ENCODE assay signal across 1 cellular context in the genomic region with DNA sequence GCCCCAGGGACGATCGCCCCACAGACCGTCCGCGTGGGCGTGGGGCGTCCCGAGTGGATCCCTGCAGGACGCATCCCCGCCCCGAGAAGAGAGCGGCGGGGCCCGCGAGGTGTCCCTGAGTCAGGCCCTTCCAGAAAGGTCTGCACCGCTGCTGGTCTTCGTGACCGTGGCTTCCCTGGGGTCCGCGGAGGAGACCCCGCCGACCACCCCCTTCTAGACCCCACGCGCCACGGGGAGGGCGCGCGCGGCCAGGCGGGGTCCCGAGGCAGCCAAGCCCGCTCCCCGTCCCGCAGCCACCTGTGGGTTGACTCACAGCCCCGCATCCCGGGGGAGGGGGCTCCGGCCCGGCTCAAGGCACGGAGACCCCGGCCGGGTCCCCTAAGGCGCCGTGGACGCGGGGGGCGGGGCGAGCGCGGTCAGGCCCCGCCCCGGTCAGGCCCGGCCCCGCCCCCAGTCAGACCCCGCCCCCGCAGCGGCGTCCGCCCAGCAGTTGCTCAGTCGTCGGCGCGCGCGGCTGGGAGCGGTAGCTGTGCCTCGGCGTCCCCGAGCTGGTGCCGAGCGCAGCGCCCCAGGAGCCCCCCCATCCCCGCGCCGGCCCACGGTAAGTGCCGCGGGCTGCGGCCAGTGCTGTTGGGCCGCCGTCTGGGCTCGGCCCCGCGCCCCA.
TF ChIP-seq lines count a peak whose summit lies in the region.

A gene with protein sequence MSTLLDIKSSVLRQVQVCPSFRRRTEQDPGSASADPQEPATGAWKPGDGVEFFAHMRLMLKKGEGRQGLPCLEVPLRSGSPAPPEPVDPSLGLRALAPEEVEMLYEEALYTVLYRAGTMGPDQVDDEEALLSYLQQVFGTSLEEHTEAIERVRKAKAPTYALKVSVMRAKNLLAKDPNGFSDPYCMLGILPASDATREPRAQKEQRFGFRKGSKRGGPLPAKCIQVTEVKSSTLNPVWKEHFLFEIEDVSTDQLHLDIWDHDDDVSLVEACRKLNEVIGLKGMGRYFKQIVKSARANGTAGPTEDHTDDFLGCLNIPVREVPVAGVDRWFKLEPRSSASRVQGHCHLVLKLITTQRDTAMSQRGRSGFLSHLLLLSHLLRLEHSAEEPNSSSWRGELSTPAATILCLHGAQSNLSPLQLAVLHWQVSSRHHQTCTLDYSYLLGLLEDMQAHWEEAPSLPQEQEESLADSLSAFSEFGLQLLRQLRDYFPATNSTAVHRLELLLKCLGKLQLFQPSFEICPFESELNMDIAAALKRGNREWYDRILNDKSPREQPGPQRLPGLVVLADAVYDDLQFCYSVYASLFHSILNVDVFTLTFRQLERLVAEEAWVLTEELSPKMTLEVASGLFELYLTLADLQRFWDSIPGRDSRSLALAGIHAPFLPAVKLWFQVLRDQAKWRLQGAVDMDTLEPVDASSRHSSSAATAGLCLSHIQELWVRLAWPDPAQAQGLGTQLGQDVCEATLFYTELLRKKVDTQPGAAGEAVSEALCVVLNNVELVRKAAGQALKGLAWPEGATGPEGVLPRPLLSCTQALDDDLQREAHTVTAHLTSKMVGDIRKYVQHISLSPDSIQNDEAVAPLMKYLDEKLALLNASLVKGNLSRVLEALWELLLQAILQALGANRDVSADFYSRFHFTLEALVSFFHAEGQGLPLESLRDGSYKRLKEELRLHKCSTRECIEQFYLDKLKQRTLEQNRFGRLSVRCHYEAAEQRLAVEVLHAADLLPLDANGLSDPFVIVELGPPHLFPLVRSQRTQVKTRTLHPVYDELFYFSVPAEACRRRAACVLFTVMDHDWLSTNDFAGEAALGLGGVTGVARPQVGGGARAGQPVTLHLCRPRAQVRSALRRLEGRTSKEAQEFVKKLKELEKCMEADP (plus strand): TSS at position 497 of the 664 bp plus-strand sequence. CDS start 4,905 bp downstream, outside the sequence.

TF ChIP-seq in GM12878, 131 proteins besides CTCF, POLR2A, EP300 and RAD21:
- TF ChIP-seq SPI1 (IDR thresholded peaks at IDR 0.05; ENCODE audit: borderline replicate concordance, insufficient read depth, low read depth, low read length) (no peak), ZNF207 (IDR thresholded peaks at IDR 0.05; ENCODE audit: borderline replicate concordance) (no peak), SMAD1 (IDR thresholded peaks at IDR 0.05; ENCODE audit: low read depth, partially characterized antibody) (no peak), POLR2AphosphoS2 (IDR thresholded peaks at IDR 0.05; ENCODE audit: low read depth, low read length) (no peak), YBX1 (IDR thresholded peaks at IDR 0.05) (no peak), TCF12 (IDR thresholded peaks at IDR 0.05; ENCODE audit: low read depth, low read length) (no peak), MEF2A (IDR thresholded peaks at IDR 0.05; ENCODE audit: insufficient read depth, low read depth, low read length) (no peak), BCL11A (IDR thresholded peaks at IDR 0.05; ENCODE audit: low read depth, low read length) (no peak), TCF3 (IDR thresholded peaks at IDR 0.05; ENCODE audit: borderline replicate concordance, insufficient read depth, low read depth, low read length) (no peak)
- TF ChIP-seq, protein P1, sequence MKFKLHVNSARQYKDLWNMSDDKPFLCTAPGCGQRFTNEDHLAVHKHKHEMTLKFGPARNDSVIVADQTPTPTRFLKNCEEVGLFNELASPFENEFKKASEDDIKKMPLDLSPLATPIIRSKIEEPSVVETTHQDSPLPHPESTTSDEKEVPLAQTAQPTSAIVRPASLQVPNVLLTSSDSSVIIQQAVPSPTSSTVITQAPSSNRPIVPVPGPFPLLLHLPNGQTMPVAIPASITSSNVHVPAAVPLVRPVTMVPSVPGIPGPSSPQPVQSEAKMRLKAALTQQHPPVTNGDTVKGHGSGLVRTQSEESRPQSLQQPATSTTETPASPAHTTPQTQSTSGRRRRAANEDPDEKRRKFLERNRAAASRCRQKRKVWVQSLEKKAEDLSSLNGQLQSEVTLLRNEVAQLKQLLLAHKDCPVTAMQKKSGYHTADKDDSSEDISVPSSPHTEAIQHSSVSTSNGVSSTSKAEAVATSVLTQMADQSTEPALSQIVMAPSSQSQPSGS (IDR thresholded peaks at IDR 0.05; ENCODE audit: low read length) = no peak
